In the genomic region with DNA sequence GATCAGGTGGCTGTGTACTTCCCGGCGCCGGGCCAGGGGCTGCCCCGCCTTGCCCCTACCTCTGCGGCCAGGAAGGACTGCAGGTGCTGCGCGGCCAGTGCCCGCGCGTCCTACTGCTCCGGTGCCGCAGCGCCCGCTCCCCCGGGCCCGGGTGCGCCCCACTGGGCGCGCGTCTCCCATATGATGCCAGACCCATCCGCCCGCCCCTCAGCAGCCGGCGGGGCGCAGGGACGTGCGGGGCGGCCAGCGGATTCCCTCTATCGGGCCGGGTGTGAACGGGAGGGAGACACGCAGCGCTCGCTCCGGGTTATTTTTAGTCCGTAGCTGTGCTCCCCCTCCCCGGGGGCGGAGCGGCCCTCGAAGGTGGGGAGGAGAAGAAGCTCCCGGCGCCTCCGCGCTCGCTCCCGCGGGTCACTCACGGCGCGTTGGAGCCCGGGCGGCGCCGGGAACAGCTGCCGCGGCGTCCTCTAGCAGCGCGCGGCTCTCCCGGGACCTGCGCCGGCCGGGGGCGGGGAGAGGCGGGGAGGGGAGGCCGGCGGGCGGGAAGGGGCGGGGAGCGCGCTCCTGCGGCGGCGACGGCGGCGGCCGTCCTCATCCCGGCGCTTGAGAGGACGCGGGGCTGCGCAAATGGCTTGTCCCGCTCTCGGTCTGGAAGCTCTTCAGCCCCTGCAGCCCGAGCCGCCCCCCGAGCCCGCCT, we compare ENCODE assay signal across 1 cellular context.
TF ChIP-seq lines count a peak whose summit lies in the region.

No MANE protein-coding gene starts in this region.

TF ChIP-seq in WTC11, 78 proteins besides CTCF, POLR2A, EP300 and RAD21 (continued from another document):
- TF ChIP-seq, protein P1, sequence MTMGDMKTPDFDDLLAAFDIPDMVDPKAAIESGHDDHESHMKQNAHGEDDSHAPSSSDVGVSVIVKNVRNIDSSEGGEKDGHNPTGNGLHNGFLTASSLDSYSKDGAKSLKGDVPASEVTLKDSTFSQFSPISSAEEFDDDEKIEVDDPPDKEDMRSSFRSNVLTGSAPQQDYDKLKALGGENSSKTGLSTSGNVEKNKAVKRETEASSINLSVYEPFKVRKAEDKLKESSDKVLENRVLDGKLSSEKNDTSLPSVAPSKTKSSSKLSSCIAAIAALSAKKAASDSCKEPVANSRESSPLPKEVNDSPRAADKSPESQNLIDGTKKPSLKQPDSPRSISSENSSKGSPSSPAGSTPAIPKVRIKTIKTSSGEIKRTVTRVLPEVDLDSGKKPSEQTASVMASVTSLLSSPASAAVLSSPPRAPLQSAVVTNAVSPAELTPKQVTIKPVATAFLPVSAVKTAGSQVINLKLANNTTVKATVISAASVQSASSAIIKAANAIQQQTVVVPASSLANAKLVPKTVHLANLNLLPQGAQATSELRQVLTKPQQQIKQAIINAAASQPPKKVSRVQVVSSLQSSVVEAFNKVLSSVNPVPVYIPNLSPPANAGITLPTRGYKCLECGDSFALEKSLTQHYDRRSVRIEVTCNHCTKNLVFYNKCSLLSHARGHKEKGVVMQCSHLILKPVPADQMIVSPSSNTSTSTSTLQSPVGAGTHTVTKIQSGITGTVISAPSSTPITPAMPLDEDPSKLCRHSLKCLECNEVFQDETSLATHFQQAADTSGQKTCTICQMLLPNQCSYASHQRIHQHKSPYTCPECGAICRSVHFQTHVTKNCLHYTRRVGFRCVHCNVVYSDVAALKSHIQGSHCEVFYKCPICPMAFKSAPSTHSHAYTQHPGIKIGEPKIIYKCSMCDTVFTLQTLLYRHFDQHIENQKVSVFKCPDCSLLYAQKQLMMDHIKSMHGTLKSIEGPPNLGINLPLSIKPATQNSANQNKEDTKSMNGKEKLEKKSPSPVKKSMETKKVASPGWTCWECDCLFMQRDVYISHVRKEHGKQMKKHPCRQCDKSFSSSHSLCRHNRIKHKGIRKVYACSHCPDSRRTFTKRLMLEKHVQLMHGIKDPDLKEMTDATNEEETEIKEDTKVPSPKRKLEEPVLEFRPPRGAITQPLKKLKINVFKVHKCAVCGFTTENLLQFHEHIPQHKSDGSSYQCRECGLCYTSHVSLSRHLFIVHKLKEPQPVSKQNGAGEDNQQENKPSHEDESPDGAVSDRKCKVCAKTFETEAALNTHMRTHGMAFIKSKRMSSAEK (CRISPR knock-in tag; IDR thresholded peaks at IDR 0.05; ENCODE audit: borderline replicate concordance), result no peak
- TF ChIP-seq, protein P2, sequence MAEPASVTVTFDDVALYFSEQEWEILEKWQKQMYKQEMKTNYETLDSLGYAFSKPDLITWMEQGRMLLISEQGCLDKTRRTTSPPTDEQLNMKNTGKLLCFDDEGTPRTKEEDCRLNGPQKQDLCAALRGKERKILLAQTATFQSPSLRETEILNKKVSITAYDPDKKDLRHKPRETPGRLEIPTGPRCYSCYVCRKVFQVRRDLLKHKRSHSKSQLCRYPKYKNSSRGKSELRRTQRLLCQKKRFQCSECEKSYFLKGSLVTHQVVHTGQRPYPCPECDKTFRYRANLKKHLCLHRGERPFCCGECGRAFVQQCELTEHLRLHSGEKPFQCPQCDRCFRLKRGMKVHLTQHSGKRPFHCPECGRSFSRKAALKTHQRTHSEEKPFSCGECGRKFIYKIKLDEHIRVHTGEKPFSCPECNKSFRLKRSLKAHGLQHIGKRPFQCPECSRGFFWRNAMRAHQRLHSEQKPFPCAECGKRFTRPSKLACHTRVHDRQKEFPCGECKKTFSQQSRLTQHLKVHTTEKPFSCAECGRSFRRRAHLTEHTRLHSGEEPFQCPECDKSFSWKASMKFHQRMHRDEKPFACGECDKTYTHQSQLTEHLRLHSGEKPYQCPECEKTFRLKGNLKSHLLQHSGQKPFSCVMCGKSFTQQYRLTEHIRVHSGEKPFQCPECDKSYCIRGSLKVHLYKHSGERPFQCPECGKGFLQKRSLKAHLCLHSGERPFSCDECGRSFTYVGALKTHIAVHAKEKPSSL (CRISPR knock-in tag; conservative IDR thresholded peaks at IDR 0.05), result no peak
- TF ChIP-seq MYBL2 (CRISPR knock-in tag; IDR thresholded peaks at IDR 0.05), result no peak
- no peak for TF ChIP-seq ZNF121 (CRISPR knock-in tag; IDR thresholded peaks at IDR 0.05)
- TF ChIP-seq SMAD3 (CRISPR knock-in tag; IDR thresholded peaks at IDR 0.05; ENCODE audit: borderline replicate concordance), result no peak
